10 cellular contexts compared by ENCODE assay signal in genomic region chr11:77557553-77557952, GRCh38. TPM values are rescaled to one million over a fixed set of nuclear protein-coding genes. Genes with fewer than 3 reads are reported as not detected.
DNase-seq lines count a peak whose midpoint lies in the region; ATAC-seq, FAIRE-seq and TF ChIP-seq lines count a peak whose summit lies in the region.
"Had no signal": no experiment of that assay in that cellular context is flagged by ENCODE, and none has a peak within 500 bp of the region (broad histone marks: within the 10 kb centered on the region; RNA-seq: fewer than 3 reads in every experiment).

No MANE protein-coding gene starts in this region.

- H3F3A ChIP-seq in PC-3 (ENCODE audit: low read length, unreplicated experiment) = no peaks in the 10 kb centered on the region

- H3K4me2 ChIP-seq in PC-3 (ENCODE audit: low read length) = no peak overlapping the region

- H4K20me1 ChIP-seq in PC-3 (ENCODE audit: low read length) = no peaks in the 10 kb centered on the region

- peak; percentile 70 for ATAC-seq in PC-3
- ATAC-seq in GM18502 (IDR thresholded peaks at IDR 0.05; ENCODE audit: poor library complexity, unreplicated experiment) = no peak
- ATAC-seq: pancreas had no signal

- H3K9ac ChIP-seq in PC-3 (ENCODE audit: low read length) = no peak overlapping the region

- peak; percentile 73 for TF ChIP-seq CTCF in C4-2B (conservative IDR thresholded peaks at IDR 0.05)
- peak; percentile 64 for TF ChIP-seq CTCF in PC-3 (conservative IDR thresholded peaks at IDR 0.05; ENCODE audit: low read depth, low read length)
- peak; percentile 16 for TF ChIP-seq CTCF in fibroblast of villous mesenchyme (IDR thresholded peaks at IDR 0.05; ENCODE audit: insufficient read depth, low read depth, low read length)

- no peaks in the 10 kb centered on the region for H3K4me1 ChIP-seq in HAP-1
- H3K4me1 ChIP-seq in PC-3 (ENCODE audit: insufficient read depth, low read length) = peaks cover 13% of the 10 kb centered on the region
- H3K4me1 ChIP-seq: pancreas had no signal

- H3K27ac ChIP-seq in C4-2B (no peak overlapping the region), PC-3 (ENCODE audit: low read length) (no peak overlapping the region)
- H3K27ac ChIP-seq: pancreas had no signal

- H3K27me3 ChIP-seq in HAP-1 (ENCODE audit: low read depth) (no peaks in the 10 kb centered on the region), PC-3 (ENCODE audit: low read length) (no peaks in the 10 kb centered on the region)
- H3K27me3 ChIP-seq: pancreas had no signal

- BruUV-seq in PC-3 (replicated peaks; lab: Mats Ljungman, UMichigan) = no TSS peak

- H3K9me2 ChIP-seq in PC-3 (replicated peaks; ENCODE audit: low read length) = no peaks in the 10 kb centered on the region

- no peaks in the 10 kb centered on the region for H3K79me2 ChIP-seq in PC-3 (ENCODE audit: low read length)

- no peaks in the 10 kb centered on the region for H3K9me3 ChIP-seq in HAP-1
- H3K9me3 ChIP-seq in PC-3 (ENCODE audit: low read length) = no peaks in the 10 kb centered on the region
- H3K9me3 ChIP-seq: pancreas had no signal

- POLR2A ChIA-PET in PC-3 (lab: Charles Lee; ENCODE audit: unreplicated experiment) = no interaction called here

- TF ChIP-seq POLR2A in H54 (IDR thresholded peaks at IDR 0.05; ENCODE audit: low read depth, low read length) = no peak

- intact Hi-C loops in PC-3 (cut with micrococcal nuclease) = loop anchor here (1.0 to 2.0 kb wide), 2 partner anchors 61 to 365 kb away; no protein-coding TSS in a partner anchor

- H3K4me3 ChIP-seq in HAP-1 = no peak overlapping the region
- no peak overlapping the region for H3K4me3 ChIP-seq in PC-3 (ENCODE audit: low read length)
- no peak overlapping the region for H3K4me3 ChIP-seq in fibroblast of villous mesenchyme (ENCODE audit: low read depth, low read length)
- H3K4me3 ChIP-seq: pancreas had no signal

- FAIRE-seq in H54 (lab: Jason Lieb, UNC) = no peak
- FAIRE-seq: pancreas had no signal

- in situ Hi-C loops in HAP-1 (cut with MboI; ENCODE audit: low sequenced_read_pairs) = loop anchor here (10.0 kb wide), 1 partner anchor 363 kb away; no protein-coding TSS in a partner anchor

- DNase-seq in HAP-1 (ENCODE audit: low spot score in 2 of 2) (peak; percentile 19 to 41), PC-3 (peak; percentile 57), fibroblast of villous mesenchyme (ENCODE audit: low read depth) (peak; percentile 16), H54 (ENCODE audit: insufficient read length, low spot score) (no peak), ecto neural progenitor cell (ENCODE audit: low spot score) (no peak)
- no peak for DNase-seq in NK-92 treated with Interleukin-12 subunit alpha and Interleukin-12 subunit beta, amount 100 ng/mL, for 24 hours (lab: John Stamatoyannopoulos, UW)
- DNase-seq: activated CD4-positive, alpha-beta T cell treated with anti-CD3 and anti-CD28 coated beads for 1 hour; pancreas had no signal

- no peak overlapping the region for H2AFZ ChIP-seq in PC-3 (ENCODE audit: low read length)

- CTCF ChIA-PET in PC-3 (lab: Charles Lee) = interaction anchor here (1.1 to 2.0 kb wide), 3 partner anchors 362 to 428 kb away, joined by 3 to 9 read pairs (median 5); no protein-coding TSS in a partner anchor

- H3K36me3 ChIP-seq in HAP-1 (replicated peaks) (no peaks in the 10 kb centered on the region), PC-3 (ENCODE audit: low read depth, low read length) (no peaks in the 10 kb centered on the region)
- H3K36me3 ChIP-seq: pancreas had no signal

RNA-seq across cellular contexts. Expression of gene AQP11, which starts 32.2 kb away (rescaled TPM):
- total RNA-seq in PC-3 (2014; rRNA removed) = 2.2 and 3.1 TPM in 2 replicates
- total RNA-seq in fibroblast of villous mesenchyme = 1.6 and 1.7 TPM in 2 replicates

Comparison
In these comparisons a context has a peak if more than half of its experiments do, and no peak if none do; other contexts are left out.
1. CTCF ChIP-seq: peak in every context shown above with its lines; median percentile 73 in C4-2B; 64 in PC-3; 16 in fibroblast of villous mesenchyme.
2. DNase-seq: peak in HAP-1 (2 of 2), PC-3 (single experiment) and fibroblast of villous mesenchyme (single experiment); none in NK-92 treated with Interleukin-12 subunit alpha and Interleukin-12 subunit beta, amount 100 ng/mL, for 24 hours (single experiment), H54 (single experiment) and ecto neural progenitor cell (single experiment).